In the genomic region with DNA sequence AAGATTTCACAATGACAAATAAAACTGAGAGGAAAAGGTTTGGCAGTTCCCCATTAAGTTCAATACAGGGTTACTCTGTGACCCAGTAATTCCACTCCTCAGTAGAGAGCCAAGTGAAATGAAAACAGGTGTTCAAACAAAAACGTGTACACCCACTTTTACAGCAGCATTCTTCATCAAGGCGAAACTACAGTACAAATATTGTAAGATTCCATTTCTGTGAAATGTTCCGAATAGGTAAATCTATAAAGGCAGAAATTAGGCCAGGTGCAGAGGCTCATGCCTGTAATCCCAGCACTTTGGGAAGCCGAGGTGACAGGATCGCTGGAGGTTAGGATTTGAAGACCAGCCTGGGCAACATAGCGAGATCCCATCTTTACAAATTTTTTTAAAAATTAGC, we compare ENCODE assay signal across 14 cellular contexts. TPM values are rescaled to one million over a fixed set of nuclear protein-coding genes. Genes with fewer than 3 reads are reported as not detected.
DNase-seq lines count a peak whose midpoint lies in the region; ATAC-seq and TF ChIP-seq lines count a peak whose summit lies in the region.
"Had no signal": no experiment of that assay in that cellular context is flagged by ENCODE, and none has a peak within 500 bp of the region (broad histone marks: within the 10 kb centered on the region; RNA-seq: fewer than 3 reads in every experiment).

No MANE protein-coding gene starts in this region.

- WGBS in urinary bladder: 72% methylated on average over 6 of the region's 6 CpGs

- DNase-seq in T-helper 2 cell treated with Interferon-gamma antibody and Interleukin-4, amounts not matched to agents 5 μg/mL and 100 μg/mL, for 36 hours (ENCODE audit: low spot score): no peak
- DNase-seq in T-helper 2 cell (no peak), NCI-H774 (lab: John Stamatoyannopoulos, UW) (peak; percentile 82), left lung (no peak), GM13977 (ENCODE audit: low spot score) (no peak)
- no peak for DNase-seq in naive thymus-derived CD8-positive, alpha-beta T cell
- DNase-seq: H9 had no signal

- no peaks in the 10 kb centered on the region for H3K27me3 ChIP-seq in left lung
- H3K27me3 ChIP-seq: tibial nerve had no signal

- peak overlapping the region; percentile 7 for H3K27ac Mint-ChIP-seq in T-helper 2 cell treated with Interferon-gamma antibody and Interleukin-4, amounts not matched to agents 5 μg/mL and 100 μg/mL, for 36 hours
- no peak overlapping the region for H3K27ac Mint-ChIP-seq in naive thymus-derived CD8-positive, alpha-beta T cell
- H3K27ac Mint-ChIP-seq: activated naive CD8-positive, alpha-beta T cell had no signal

- H3K4me1 ChIP-seq in left lung (peaks cover 19 to 85% of the 10 kb centered on the region in 2 donors), urinary bladder (ENCODE audit: insufficient read depth) (no peaks in the 10 kb centered on the region)

- H3K36me3 Mint-ChIP-seq in T-helper 2 cell treated with Interferon-gamma antibody and Interleukin-4, amounts not matched to agents 5 μg/mL and 100 μg/mL, for 36 hours (ENCODE audit: low read depth): no peaks in the 10 kb centered on the region
- H3K36me3 Mint-ChIP-seq in naive thymus-derived CD8-positive, alpha-beta T cell: no peaks in the 10 kb centered on the region
- H3K36me3 Mint-ChIP-seq: activated naive CD8-positive, alpha-beta T cell had no signal

- H3K4me3 ChIP-seq in left lung (no peak overlapping the region), urinary bladder (ENCODE audit: low read depth, low read length) (no peak overlapping the region)
- H3K4me3 ChIP-seq: lung, tibial nerve had no signal

- H3K36me3 ChIP-seq in left lung (no peaks in the 10 kb centered on the region), urinary bladder (ENCODE audit: insufficient read depth) (no peaks in the 10 kb centered on the region)
- H3K36me3 ChIP-seq: tibial nerve had no signal

- intact Hi-C loops in left lung (cut with DNase I): no loop called here

- H3K27ac ChIP-seq in left lung: peak overlapping the region; percentile 20 to 78
- peak overlapping the region; percentile 60 for H3K27ac ChIP-seq in urinary bladder (ENCODE audit: low read depth)
- H3K27ac ChIP-seq: parathyroid adenoma had no signal

- ATAC-seq in left lung (peak; percentile 39), GM18870 (IDR thresholded peaks at IDR 0.05; ENCODE audit: unreplicated experiment) (no peak)
- no peak for ATAC-seq in naive thymus-derived CD8-positive, alpha-beta T cell
- ATAC-seq: activated CD4-positive, CD25-positive, alpha-beta regulatory T cell treated with anti-CD3 and anti-CD28 coated beads, Interleukin-2, amount 50 U/mL, for 24 hours had no signal

- no peaks in the 10 kb centered on the region for H3K27me3 Mint-ChIP-seq in T-helper 2 cell treated with Interferon-gamma antibody and Interleukin-4, amounts not matched to agents 5 μg/mL and 100 μg/mL, for 36 hours (ENCODE audit: low read depth)
- peaks cover 0 to 7% (median 1%) of the 10 kb centered on the region in 5 donors for H3K27me3 Mint-ChIP-seq in naive thymus-derived CD8-positive, alpha-beta T cell

- H3K9me3 ChIP-seq in left lung: no peaks in the 10 kb centered on the region
- H3K9me3 ChIP-seq: tibial nerve had no signal

- no peak overlapping the region for H3K4me3 Mint-ChIP-seq in T-helper 2 cell treated with Interferon-gamma antibody and Interleukin-4, amounts not matched to agents 5 μg/mL and 100 μg/mL, for 36 hours
- H3K4me3 Mint-ChIP-seq in naive thymus-derived CD8-positive, alpha-beta T cell: no peak overlapping the region
- H3K4me3 Mint-ChIP-seq: activated naive CD8-positive, alpha-beta T cell; H9 had no signal

- TF ChIP-seq CTCF in left lung (IDR thresholded peaks at IDR 0.05) (no peak), GM13977 (IDR thresholded peaks at IDR 0.05; ENCODE audit: extremely low read depth, insufficient read depth, missing control alignments) (no peak)

- POLR2A ChIA-PET in naive thymus-derived CD8-positive, alpha-beta T cell (lab: Charles Lee): interaction anchor here (0.7 kb wide), 1 partner anchor 140 kb away, joined by 5 read pairs; no protein-coding TSS in a partner anchor

- in situ Hi-C loops in GM13977 (cut with MboI; ENCODE audit: low pct_unique_long_range_greater_than_20kb, low sequenced_read_pairs, unreplicated experiment): no loop called here

- H3K4me1 Mint-ChIP-seq in T-helper 2 cell treated with Interferon-gamma antibody and Interleukin-4, amounts not matched to agents 5 μg/mL and 100 μg/mL, for 36 hours (ENCODE audit: low read depth): peaks cover 9% of the 10 kb centered on the region
- H3K4me1 Mint-ChIP-seq in naive thymus-derived CD8-positive, alpha-beta T cell: peaks cover 2 to 15% (median 10%) of the 10 kb centered on the region in 4 donors

- H3K9me3 Mint-ChIP-seq in T-helper 2 cell treated with Interferon-gamma antibody and Interleukin-4, amounts not matched to agents 5 μg/mL and 100 μg/mL, for 36 hours: no peaks in the 10 kb centered on the region
- no peaks in the 10 kb centered on the region for H3K9me3 Mint-ChIP-seq in naive thymus-derived CD8-positive, alpha-beta T cell
- H3K9me3 Mint-ChIP-seq: H9 had no signal

RNA-seq across cellular contexts. Expression of a gene that starts 8.9 kb away (rescaled TPM):
- total RNA-seq in left lung: 100 to 1,000 TPM in 1 of 2 donors, 10 to 100 TPM in 1; 99.0 to 180 TPM
- total RNA-seq in urinary bladder: 12.5 TPM
- polyA plus RNA-seq in urinary bladder: 58.2 TPM
- total RNA-seq in naive thymus-derived CD8-positive, alpha-beta T cell: not detected
- polyA plus RNA-seq in naive thymus-derived CD8-positive, alpha-beta T cell: not detected

RNA-seq across cellular contexts. Expression of a gene that starts 20.4 kb away (rescaled TPM):
- total RNA-seq in left lung (10 to 100 TPM; 14.4 to 53.7 TPM), urinary bladder (2.9 TPM)
- polyA plus RNA-seq in urinary bladder: 7.0 TPM
- under 1 TPM; 0.16 to 0.39 TPM for total RNA-seq in naive thymus-derived CD8-positive, alpha-beta T cell
- under 1 TPM in 2 of 3 donors, not detected in 1; 0.13 to 0.26 TPM for polyA plus RNA-seq in naive thymus-derived CD8-positive, alpha-beta T cell
- total RNA-seq: H9 had no signal

RNA-seq across cellular contexts. Expression of a gene that starts 36.6 kb away (rescaled TPM):
- total RNA-seq in left lung: 10 to 100 TPM; 36.7 to 39.5 TPM
- total RNA-seq in urinary bladder: 13.9 TPM
- polyA plus RNA-seq in urinary bladder: 19.0 TPM
- 10 to 100 TPM; 55.9 to 61.0 TPM for total RNA-seq in naive thymus-derived CD8-positive, alpha-beta T cell
- polyA plus RNA-seq in naive thymus-derived CD8-positive, alpha-beta T cell: 10 to 100 TPM in 1 of 3 donors, 1 to 10 TPM in 2; 9.3 to 11.9 (median 9.7) TPM

RNA-seq across cellular contexts. Expression of a gene that starts 42.2 kb away (rescaled TPM):
- total RNA-seq in left lung (10 to 100 TPM; 49.8 to 79.9 TPM), urinary bladder (28.8 TPM)
- 81.3 TPM for polyA plus RNA-seq in urinary bladder
- total RNA-seq in naive thymus-derived CD8-positive, alpha-beta T cell: 10 to 100 TPM; 41.3 to 45.4 TPM
- polyA plus RNA-seq in naive thymus-derived CD8-positive, alpha-beta T cell: 10 to 100 TPM; 48.1 to 78.8 (median 61.1) TPM

RNA-seq across cellular contexts. Expression of a gene that starts 54.1 kb away (rescaled TPM):
- 100 to 1,000 TPM in 1 of 2 donors, 10 to 100 TPM in 1; 87.8 to 121 TPM for total RNA-seq in left lung
- total RNA-seq in urinary bladder: 56.5 TPM
- polyA plus RNA-seq in urinary bladder: 97.5 TPM
- 10 to 100 TPM; 82.1 to 84.0 TPM for total RNA-seq in naive thymus-derived CD8-positive, alpha-beta T cell
- polyA plus RNA-seq in naive thymus-derived CD8-positive, alpha-beta T cell: 100 to 1,000 TPM; 162 to 198 (median 181) TPM

Comparison
In these comparisons a context has a peak if more than half of its experiments do, and no peak if none do; other contexts are left out.
1. RNA of a gene that starts 8.9 kb away (total RNA-seq): 99.0 to 180 TPM in left lung and 12.5 TPM in urinary bladder (single experiment); not detected in naive thymus-derived CD8-positive, alpha-beta T cell; every median in the first group is over 10 times any median in the second.